Comparison of ENCODE assay signal across 25 cellular contexts in genomic region chr2:4938246-4938645, GRCh38.
A peak's percentile ranks its signal among the peaks of the same experiment; 100 is the strongest.
DNase-seq lines count a peak whose midpoint lies in the region; ATAC-seq and TF ChIP-seq lines count a peak whose summit lies in the region.
"Had no signal": no experiment of that assay in that cellular context is flagged by ENCODE, and none has a peak within 500 bp of the region (broad histone marks: within the 10 kb centered on the region; RNA-seq: fewer than 3 reads in every experiment).

No MANE protein-coding gene starts in this region.

- DNase-seq in SK-N-SH: peak; percentile 69
- DNase-seq in glutamatergic neuron: peak; percentile 35
- DNase-seq in type B pancreatic cell (ENCODE audit: extremely low spot score, unreplicated experiment): no peak
- no peak for DNase-seq in GOT3 (lab: John Stamatoyannopoulos, UW)
- DNase-seq: 8988T; ACHN; AML-193; BE2C; CD4-positive, alpha-beta T cell; CD8-positive, alpha-beta memory T cell; DMS 273 treated with DMSO at 0.1 percent for 48 hours; DMS79; EL; GDM1; HFFc6 had no signal

- H3K27me3 ChIP-seq in SK-N-SH (ENCODE audit: insufficient read depth): no peaks in the 10 kb centered on the region
- H3K27me3 ChIP-seq: BE2C; BLaER1 treated with 17β-estradiol and CSF1 and Interleukin-3, amounts not matched to agents 10 nM and 100 nM had no signal

- ATAC-seq in SK-N-SH treated with all-trans-retinoic acid at 6 μM for 48 hours: no peak
- no peak for ATAC-seq in HG03159 (IDR thresholded peaks at IDR 0.05; ENCODE audit: unreplicated experiment)
- ATAC-seq in GM19463 (IDR thresholded peaks at IDR 0.05; ENCODE audit: unreplicated experiment): no peak
- ATAC-seq: A549, GM12878, GM23338 had no signal

- no peak overlapping the region for H3K27ac Mint-ChIP-seq in glutamatergic neuron (ENCODE audit: unreplicated experiment)
- peak overlapping the region in 2 of 3 experiments; percentile 17 to 30 for H3K27ac Mint-ChIP-seq in nephron
- H3K27ac Mint-ChIP-seq in type B pancreatic cell: no peak overlapping the region
- H3K27ac Mint-ChIP-seq: CD14-positive monocyte; CD4-positive, alpha-beta T cell; GM23338; HFFc6 had no signal

- H3K79me2 ChIP-seq in SK-N-SH (ENCODE audit: insufficient read depth): no peaks in the 10 kb centered on the region

- H3K36me3 Mint-ChIP-seq in glutamatergic neuron (ENCODE audit: unreplicated experiment): peaks cover 8% of the 10 kb centered on the region
- no peaks in the 10 kb centered on the region for H3K36me3 Mint-ChIP-seq in nephron (ENCODE audit: low read depth)
- H3K36me3 Mint-ChIP-seq in type B pancreatic cell: no peaks in the 10 kb centered on the region
- H3K36me3 Mint-ChIP-seq: CD14-positive monocyte; CD8-positive, alpha-beta memory T cell had no signal

- no peaks in the 10 kb centered on the region for H3F3A ChIP-seq in SK-N-SH (replicated peaks; ENCODE audit: insufficient read depth)

- no peak for TF ChIP-seq EP300 in SK-N-SH (IDR thresholded peaks at IDR 0.05; ENCODE audit: borderline replicate concordance in 1 of 2, low read depth in 1 of 2, low read length in 1 of 2)

- H3K4me2 ChIP-seq in SK-N-SH: no peak overlapping the region
- H3K4me2 ChIP-seq: A549; BLaER1 treated with 17β-estradiol and CSF1 and Interleukin-3, amounts not matched to agents 10 nM and 100 nM; GM23338 had no signal

- CTCF ChIA-PET in SK-N-SH (lab: Yijun Ruan, JAX): interaction anchor here (0.8 to 1.8 kb wide), 2 partner anchors 10 to 54 kb away, joined by 3 to 4 read pairs; no protein-coding TSS in a partner anchor

- POLR2A ChIA-PET in SK-N-SH (lab: Yijun Ruan, JAX): no interaction called here

- H3K36me3 ChIP-seq in SK-N-SH (replicated peaks in 1 of 2; ENCODE audit: control insufficient read depth in 1 of 2, insufficient read depth in 2 of 2, low read length in 1 of 2): no peaks in the 10 kb centered on the region
- H3K36me3 ChIP-seq: BE2C; BLaER1 treated with 17β-estradiol and CSF1 and Interleukin-3, amounts not matched to agents 10 nM and 100 nM; HAP-1 had no signal

- no peaks in the 10 kb centered on the region for H3K9me2 ChIP-seq in SK-N-SH

- H3K9ac ChIP-seq in SK-N-SH: no peak overlapping the region
- H3K9ac ChIP-seq: BLaER1 treated with 17β-estradiol and CSF1 and Interleukin-3, amounts not matched to agents 10 nM and 100 nM had no signal

- H3K4me3 ChIP-seq in SK-N-SH (ENCODE audit: low read depth in 2 of 2, low read length in 1 of 2): no peak overlapping the region
- H3K4me3 ChIP-seq: A549; BLaER1 treated with 17β-estradiol and CSF1 and Interleukin-3, amounts not matched to agents 10 nM and 100 nM; GM12878; GM23338; HAP-1 had no signal

- H3K27me3 Mint-ChIP-seq in glutamatergic neuron (ENCODE audit: unreplicated experiment) (peaks cover 1% of the 10 kb centered on the region), nephron (ENCODE audit: low read depth) (peaks cover under 1% of the 10 kb centered on the region), type B pancreatic cell (no peaks in the 10 kb centered on the region)
- H3K27me3 Mint-ChIP-seq: CD4-positive, alpha-beta T cell; CD8-positive, alpha-beta memory T cell had no signal

- H3K4me1 Mint-ChIP-seq in glutamatergic neuron (ENCODE audit: low read depth, unreplicated experiment) (peaks cover 19% of the 10 kb centered on the region), nephron (peaks cover 22% of the 10 kb centered on the region), type B pancreatic cell (ENCODE audit: unreplicated experiment) (peaks cover 21% of the 10 kb centered on the region)
- H3K4me1 Mint-ChIP-seq: CD14-positive monocyte; CD8-positive, alpha-beta memory T cell; GM23338 had no signal

- H4K20me1 ChIP-seq in SK-N-SH (ENCODE audit: insufficient read depth): no peaks in the 10 kb centered on the region
- H4K20me1 ChIP-seq: BLaER1 treated with 17β-estradiol and CSF1 and Interleukin-3, amounts not matched to agents 10 nM and 100 nM had no signal

- WGBS in SK-N-SH (ENCODE audit: low lambda C conversion rate): 49% methylated on average over 6 of the region's 6 CpGs

- H2AFZ ChIP-seq in SK-N-SH (ENCODE audit: low read depth): no peak overlapping the region
- H2AFZ ChIP-seq: GM23338 had no signal

- TF ChIP-seq RAD21 in SK-N-SH (IDR thresholded peaks at IDR 0.05; ENCODE audit: low read length): no peak

- peaks cover 5% of the 10 kb centered on the region for H3K9me3 Mint-ChIP-seq in glutamatergic neuron (ENCODE audit: unreplicated experiment)
- H3K9me3 Mint-ChIP-seq in nephron: no peaks in the 10 kb centered on the region
- H3K9me3 Mint-ChIP-seq in type B pancreatic cell: peaks cover 5% of the 10 kb centered on the region

- H3K4me1 ChIP-seq in SK-N-SH (ENCODE audit: control insufficient read depth in 1 of 2, insufficient read depth in 2 of 2, low read depth in 1 of 2, low read length in 1 of 2): peaks cover 0 to 11% of the 10 kb centered on the region in 2 experiments; a peak in 2 of 4 replicates
- H3K4me1 ChIP-seq: A549; BE2C; BLaER1 treated with 17β-estradiol and CSF1 and Interleukin-3, amounts not matched to agents 10 nM and 100 nM; HAP-1 had no signal

- H3K4me3 Mint-ChIP-seq in glutamatergic neuron (ENCODE audit: unreplicated experiment): no peak overlapping the region
- no peak overlapping the region for H3K4me3 Mint-ChIP-seq in nephron
- H3K4me3 Mint-ChIP-seq in type B pancreatic cell: peak overlapping the region; percentile 19
- H3K4me3 Mint-ChIP-seq: CD14-positive monocyte; CD4-positive, alpha-beta T cell; CD8-positive, alpha-beta memory T cell; GM23338; HFFc6 had no signal

- TF ChIP-seq CTCF in SK-N-SH (IDR thresholded peaks at IDR 0.05): no peak
- TF ChIP-seq CTCF in glutamatergic neuron (IDR thresholded peaks at IDR 0.05; ENCODE audit: partially characterized antibody, unreplicated experiment): no peak
- TF ChIP-seq CTCF in nephron (IDR thresholded peaks at IDR 0.05; ENCODE audit: unreplicated experiment in 3 of 3): no peak
- no peak for TF ChIP-seq CTCF in type B pancreatic cell (conservative IDR thresholded peaks at IDR 0.05)

- H3K9me3 ChIP-seq in SK-N-SH: no peaks in the 10 kb centered on the region
- H3K9me3 ChIP-seq: BE2C, HAP-1 had no signal

- no peak overlapping the region for H3K27ac ChIP-seq in SK-N-SH (ENCODE audit: low read depth in 2 of 2, low read length in 1 of 2)
- H3K27ac ChIP-seq: A549; BLaER1 treated with 17β-estradiol and CSF1 and Interleukin-3, amounts not matched to agents 10 nM and 100 nM had no signal

TF ChIP-seq in SK-N-SH, 30 proteins besides CTCF, POLR2A, EP300 and RAD21:
- TF ChIP-seq GABPA (IDR thresholded peaks at IDR 0.05; ENCODE audit: low read depth) (no peak), USF2 (IDR thresholded peaks at IDR 0.05; ENCODE audit: borderline replicate concordance, low read depth, low read length) (no peak), TEAD4 (IDR thresholded peaks at IDR 0.05; ENCODE audit: borderline replicate concordance, insufficient read depth) (no peak), MEF2A (IDR thresholded peaks at IDR 0.05; ENCODE audit: borderline replicate concordance, low read depth) (no peak), NFIC (IDR thresholded peaks at IDR 0.05; ENCODE audit: borderline replicate concordance) (no peak), FOXM1 (IDR thresholded peaks at IDR 0.05; ENCODE audit: low read depth) (no peak), GATA2 (CRISPR knock-in tag; IDR thresholded peaks at IDR 0.05) (peak; percentile 41)

TF ChIP-seq in SK-N-SH treated with all-trans-retinoic acid at 6 μM for 48 hours, 23 proteins besides CTCF, POLR2A, EP300 and RAD21 (continues in another document):
- TF ChIP-seq CSRNP3 (CRISPR knock-in tag; IDR thresholded peaks at IDR 0.05) (no peak), CSDC2 (CRISPR knock-in tag; IDR thresholded peaks at IDR 0.05) (no peak), RARB (CRISPR knock-in tag; IDR thresholded peaks at IDR 0.05) (no peak), ZFP30 (CRISPR knock-in tag; IDR thresholded peaks at IDR 0.05) (no peak), GLIS3 (CRISPR knock-in tag; IDR thresholded peaks at IDR 0.05) (no peak), SNAI2 (CRISPR knock-in tag; IDR thresholded peaks at IDR 0.05) (no peak), ZNF565 (CRISPR knock-in tag; conservative IDR thresholded peaks at IDR 0.05; ENCODE audit: low read depth) (no peak), BACH2 (CRISPR knock-in tag; IDR thresholded peaks at IDR 0.05; ENCODE audit: borderline replicate concordance) (no peak), TCF4 (CRISPR knock-in tag; IDR thresholded peaks at IDR 0.05; ENCODE audit: borderline replicate concordance) (no peak), TOX (CRISPR knock-in tag; IDR thresholded peaks at IDR 0.05; ENCODE audit: borderline replicate concordance) (no peak), PATZ1 (CRISPR knock-in tag; IDR thresholded peaks at IDR 0.05; ENCODE audit: borderline replicate concordance) (no peak), ZC3H10 (CRISPR knock-in tag; IDR thresholded peaks at IDR 0.05) (no peak)

Comparison
In these comparisons a context has a peak if more than half of its experiments do, and no peak if none do; other contexts are left out.
1. DNase-seq: peak in SK-N-SH (single experiment) and glutamatergic neuron (single experiment); none in type B pancreatic cell (single experiment) and GOT3 (single experiment).
2. H3K27ac Mint-ChIP-seq: peak in nephron (2 of 3); none in glutamatergic neuron (single experiment) and type B pancreatic cell (single experiment).